Comparison of ENCODE assay signal across 10 cellular contexts in genomic region chr1:94922756-94923465, GRCh38. TPM values are rescaled to one million over a fixed set of nuclear protein-coding genes. Genes with fewer than 3 reads are reported as not detected.
DNase-seq lines count a peak whose midpoint lies in the region; ATAC-seq and TF ChIP-seq lines count a peak whose summit lies in the region.
"Had no signal": no experiment of that assay in that cellular context is flagged by ENCODE, and none has a peak within 500 bp of the region (broad histone marks: within the 10 kb centered on the region; RNA-seq: fewer than 3 reads in every experiment).

No MANE protein-coding gene starts in this region.

- H3K4me1 Mint-ChIP-seq in activated T-cell treated with anti-CD3 and anti-CD28 coated beads, Interleukin-2, amount 50 U/mL, for 72 hours (ENCODE audit: low read depth) = peaks cover 16% of the 10 kb centered on the region
- H3K4me1 Mint-ChIP-seq in mesothelial cell of epicardium (peaks cover 61% of the 10 kb centered on the region), type B pancreatic cell (ENCODE audit: unreplicated experiment) (peaks cover 59% of the 10 kb centered on the region)

- in situ Hi-C loops in HAP-1 (cut with MboI; ENCODE audit: low sequenced_read_pairs) = loop anchor here (10.0 kb wide), 1 partner anchor 68 kb away; no protein-coding TSS in a partner anchor

- TF ChIP-seq CTCF in choroid plexus epithelial cell (conservative IDR thresholded peaks at IDR 0.05; ENCODE audit: low read depth, low read length) (no peak), mesothelial cell of epicardium (IDR thresholded peaks at IDR 0.05; ENCODE audit: unreplicated experiment) (no peak), type B pancreatic cell (conservative IDR thresholded peaks at IDR 0.05) (no peak)

- no peaks in the 10 kb centered on the region for H3K9me3 Mint-ChIP-seq in activated T-cell treated with anti-CD3 and anti-CD28 coated beads, Interleukin-2, amount 50 U/mL, for 72 hours
- H3K9me3 Mint-ChIP-seq in mesothelial cell of epicardium (no peaks in the 10 kb centered on the region), type B pancreatic cell (no peaks in the 10 kb centered on the region)
- H3K9me3 Mint-ChIP-seq: activated CD8-positive, alpha-beta T cell treated with anti-CD3 and anti-CD28 coated beads for 36 hours had no signal

- peaks cover 3% of the 10 kb centered on the region; the same call in 1 of the 2 replicates for H3K36me3 ChIP-seq in HAP-1 (replicated peaks)

- peaks cover 0 to 3% of the 10 kb centered on the region in 2 donors for H3K36me3 Mint-ChIP-seq in activated T-cell treated with anti-CD3 and anti-CD28 coated beads, Interleukin-2, amount 50 U/mL, for 72 hours (ENCODE audit: insufficient read depth in 2 of 2)
- no peaks in the 10 kb centered on the region for H3K36me3 Mint-ChIP-seq in mesothelial cell of epicardium
- peaks cover 37% of the 10 kb centered on the region for H3K36me3 Mint-ChIP-seq in type B pancreatic cell

- ATAC-seq in activated T-cell treated with anti-CD3 and anti-CD28 coated beads, Interleukin-2, amount 50 U/mL, for 72 hours (replicated peaks in 1 of 2) = no peak
- ATAC-seq in GM18519 (IDR thresholded peaks at IDR 0.05; ENCODE audit: low FRiP score, unreplicated experiment) = no peak
- ATAC-seq: activated CD8-positive, alpha-beta T cell treated with anti-CD3 and anti-CD28 coated beads for 36 hours; mucosa of descending colon had no signal

- H3K27ac Mint-ChIP-seq in activated T-cell treated with anti-CD3 and anti-CD28 coated beads, Interleukin-2, amount 50 U/mL, for 72 hours = no peak overlapping the region
- H3K27ac Mint-ChIP-seq in mesothelial cell of epicardium = peak overlapping the region; percentile 100
- no peak overlapping the region for H3K27ac Mint-ChIP-seq in type B pancreatic cell
- H3K27ac Mint-ChIP-seq: activated CD8-positive, alpha-beta T cell treated with anti-CD3 and anti-CD28 coated beads for 36 hours had no signal

- peaks cover 31% of the 10 kb centered on the region for H3K4me1 ChIP-seq in HAP-1

- peaks cover 24% of the 10 kb centered on the region for H3K27me3 Mint-ChIP-seq in activated T-cell treated with anti-CD3 and anti-CD28 coated beads, Interleukin-2, amount 50 U/mL, for 72 hours (ENCODE audit: low read depth)
- H3K27me3 Mint-ChIP-seq in mesothelial cell of epicardium (ENCODE audit: low read depth) = no peaks in the 10 kb centered on the region
- peaks cover 4% of the 10 kb centered on the region for H3K27me3 Mint-ChIP-seq in type B pancreatic cell

- H3K4me3 ChIP-seq in choroid plexus epithelial cell (ENCODE audit: low read depth, low read length) (peak overlapping the region; percentile 14), HAP-1 (no peak overlapping the region)
- H3K4me3 ChIP-seq: mucosa of descending colon had no signal

- DNase-seq in activated T-cell treated with anti-CD3 and anti-CD28 coated beads, Interleukin-2, amount 50 U/mL, for 72 hours = no peak
- DNase-seq in activated T-cell treated with anti-CD3 and anti-CD28 coated beads, Interleukin-2, amount 50 U/mL, for 1 hour = no peak
- peak; percentile 62 for DNase-seq in choroid plexus epithelial cell (ENCODE audit: low read depth)
- DNase-seq in mesothelial cell of epicardium (ENCODE audit: low spot score in 2 of 2, unreplicated experiment in 2 of 2) = no peak
- no peak for DNase-seq in type B pancreatic cell (ENCODE audit: extremely low spot score, unreplicated experiment)
- DNase-seq in HAP-1 (ENCODE audit: low spot score in 2 of 2) = no peak
- no peak for DNase-seq in cerebellar cortex (ENCODE audit: low spot score)
- DNase-seq: activated CD8-positive, alpha-beta T cell treated with anti-CD3 and anti-CD28 coated beads for 36 hours had no signal

- H3K9me3 ChIP-seq in HAP-1 = no peaks in the 10 kb centered on the region
- H3K9me3 ChIP-seq: mucosa of descending colon had no signal

- H3K4me3 Mint-ChIP-seq in activated T-cell treated with anti-CD3 and anti-CD28 coated beads, Interleukin-2, amount 50 U/mL, for 72 hours = peak overlapping the region; percentile 2 to 22
- H3K4me3 Mint-ChIP-seq in mesothelial cell of epicardium (peak overlapping the region; percentile 16), type B pancreatic cell (peak overlapping the region; percentile 61)
- H3K4me3 Mint-ChIP-seq: activated CD8-positive, alpha-beta T cell treated with anti-CD3 and anti-CD28 coated beads for 36 hours had no signal

- no peaks in the 10 kb centered on the region for H3K27me3 ChIP-seq in HAP-1 (ENCODE audit: low read depth)

RNA-seq across cellular contexts. Expression of gene CNN3, which starts 4.0 kb away (rescaled TPM):
- total RNA-seq in activated T-cell treated with anti-CD3 and anti-CD28 coated beads, Interleukin-2, amount 50 U/mL, for 72 hours = 10 to 100 TPM in 1 of 2 donors, 1 to 10 TPM in 1; 6.3 to 11.2 TPM
- total RNA-seq in mesothelial cell of epicardium = 241 to 260 TPM (median 247 TPM) in 3 replicates
- 152 and 258 TPM in 2 replicates for total RNA-seq in type B pancreatic cell (ENCODE audit: low replicate concordance)

Comparison
In these comparisons a context has a peak if more than half of its experiments do, and no peak if none do; other contexts are left out.
1. RNA of gene CNN3, which starts 4.0 kb away (total RNA-seq): 152 to 258 TPM in type B pancreatic cell and 241 to 260 TPM in mesothelial cell of epicardium; 6.3 to 11.2 TPM in activated T-cell treated with anti-CD3 and anti-CD28 coated beads, Interleukin-2, amount 50 U/mL, for 72 hours; every median in the first group is over 10 times any median in the second.
2. Peak in every context shown above with its lines, with median percentiles within 50 percentile points of each other: H3K4me3 Mint-ChIP-seq.